ENCODE assay signal across 9 cellular contexts in genomic region chr3:126082334-126083137, GRCh38. TPM values are rescaled to one million over a fixed set of nuclear protein-coding genes. Genes with fewer than 3 reads are reported as not detected.
DNase-seq lines count a peak whose midpoint lies in the region; ATAC-seq and TF ChIP-seq lines count a peak whose summit lies in the region.
"Had no signal": no experiment of that assay in that cellular context is flagged by ENCODE, and none has a peak within 500 bp of the region (broad histone marks: within the 10 kb centered on the region; RNA-seq: fewer than 3 reads in every experiment).

No MANE protein-coding gene starts in this region.

- POLR2A ChIA-PET in activated CD4-positive, alpha-beta T cell treated with anti-CD3 and anti-CD28 coated beads for 36 hours (lab: Charles Lee): no interaction called here

- TF ChIP-seq CTCF in WERI-Rb-1 (IDR thresholded peaks at IDR 0.05; ENCODE audit: low read depth, low read length) (no peak), gastroesophageal sphincter (IDR thresholded peaks at IDR 0.05) (no peak)

- no peaks in the 10 kb centered on the region for H3K27me3 Mint-ChIP-seq in activated CD4-positive, alpha-beta T cell treated with anti-CD3 and anti-CD28 coated beads for 36 hours

- no peak overlapping the region for H3K27ac ChIP-seq in WERI-Rb-1
- peak overlapping the region in 3 of 4 donors; percentile 90 to 95 (median 90) for H3K27ac ChIP-seq in gastroesophageal sphincter
- H3K27ac ChIP-seq in stomach smooth muscle (ENCODE audit: low read length): no peak overlapping the region

- H3K9me3 ChIP-seq in WERI-Rb-1 (ENCODE audit: severe bottlenecking): no peaks in the 10 kb centered on the region
- H3K9me3 ChIP-seq in gastroesophageal sphincter: no peaks in the 10 kb centered on the region
- H3K9me3 ChIP-seq in stomach smooth muscle (ENCODE audit: control insufficient read depth in 2 of 2, low read length in 2 of 2): no peaks in the 10 kb centered on the region

- H3K4me1 Mint-ChIP-seq in activated CD4-positive, alpha-beta T cell treated with anti-CD3 and anti-CD28 coated beads for 36 hours: peaks cover 24% of the 10 kb centered on the region

- no peak for TF ChIP-seq EP300 in gastroesophageal sphincter (IDR thresholded peaks at IDR 0.05)

- peaks cover 5% of the 10 kb centered on the region for H3K36me3 Mint-ChIP-seq in activated CD4-positive, alpha-beta T cell treated with anti-CD3 and anti-CD28 coated beads for 36 hours (ENCODE audit: low read depth)

- H3K36me3 ChIP-seq in WERI-Rb-1 (no peaks in the 10 kb centered on the region; the same call in 1 of the 2 replicates), gastroesophageal sphincter (peaks cover 0 to 10% of the 10 kb centered on the region in 2 donors), stomach smooth muscle (ENCODE audit: control insufficient read depth in 2 of 2, insufficient read depth in 2 of 2, low read length in 2 of 2) (no peaks in the 10 kb centered on the region)

- no peak for TF ChIP-seq POLR2A in gastroesophageal sphincter (IDR thresholded peaks at IDR 0.05)

- peak overlapping the region; percentile 92 for H3K4me3 Mint-ChIP-seq in activated CD4-positive, alpha-beta T cell treated with anti-CD3 and anti-CD28 coated beads for 36 hours

- WGBS in gastroesophageal sphincter (ENCODE audit: low coverage in 1 of 2), 2 donors: 100% methylated on average over 2 of the region's 15 CpGs; no CpG with 5 or more reads in 1 of the 2 donors

- intact Hi-C loops in activated CD4-positive, alpha-beta T cell treated with anti-CD3 and anti-CD28 coated beads for 36 hours (cut with DNase I, micrococcal nuclease): loop anchor here (5.0 to 10.0 kb wide), 5 partner anchors 90 to 1025 kb away; partner anchors contain the start of genes HEG1 (in 1 of the 2), OSBPL11 (in 1 of the 2) and ZXDC (in 1 of the 2)
- intact Hi-C loops in sciatic nerve (cut with DNase I): no loop called here

- peaks cover 0 to 26% (median 4%) of the 10 kb centered on the region in 3 donors for H3K4me1 ChIP-seq in gastroesophageal sphincter
- H3K4me1 ChIP-seq in stomach smooth muscle (ENCODE audit: control insufficient read depth, insufficient read depth, low read length): peaks cover 11% of the 10 kb centered on the region

- H3K27me3 ChIP-seq in WERI-Rb-1 (ENCODE audit: insufficient read depth, low read depth, severe bottlenecking): no peaks in the 10 kb centered on the region
- H3K27me3 ChIP-seq in gastroesophageal sphincter: no peaks in the 10 kb centered on the region
- H3K27me3 ChIP-seq in stomach smooth muscle (ENCODE audit: control insufficient read depth in 1 of 2, insufficient read depth in 2 of 2, low read length in 2 of 2): no peaks in the 10 kb centered on the region

- CTCF ChIA-PET in activated CD4-positive, alpha-beta T cell treated with anti-CD3 and anti-CD28 coated beads for 36 hours (lab: Charles Lee): interaction anchor here (0.8 kb wide), 1 partner anchor 88 kb away, joined by 4 read pairs; no protein-coding TSS in a partner anchor

- peaks cover 2% of the 10 kb centered on the region for H3K9me3 Mint-ChIP-seq in activated CD4-positive, alpha-beta T cell treated with anti-CD3 and anti-CD28 coated beads for 36 hours (ENCODE audit: low read depth)

- H3K4me3 ChIP-seq in WERI-Rb-1 (ENCODE audit: low read depth, low read length) (peak overlapping the region; percentile 78), gastroesophageal sphincter (peak overlapping the region in 1 of 2 donors; percentile 95), stomach smooth muscle (ENCODE audit: low read length in 2 of 2) (peak overlapping the region; percentile 59 to 78)

- peak overlapping the region in 1 of 2 donors; percentile 80 for H3K9ac ChIP-seq in stomach smooth muscle (ENCODE audit: low read length in 2 of 2)

- ATAC-seq in activated CD4-positive, alpha-beta T cell treated with anti-CD3 and anti-CD28 coated beads for 36 hours: no peak
- ATAC-seq in gastroesophageal sphincter: no peak
- ATAC-seq in sciatic nerve: no peak

- peak overlapping the region; percentile 96 for H3K27ac Mint-ChIP-seq in activated CD4-positive, alpha-beta T cell treated with anti-CD3 and anti-CD28 coated beads for 36 hours

- DNase-seq in activated CD4-positive, alpha-beta T cell treated with anti-CD3 and anti-CD28 coated beads for 36 hours: no peak
- no peak for DNase-seq in activated CD4-positive, alpha-beta T cell treated with anti-CD3 and anti-CD28 coated beads, Interleukin-2, amount 50 U/mL, for 4 hours
- DNase-seq in WERI-Rb-1 (no peak), DMS 273 treated with DMSO at 0.1 percent for 48 hours (lab: John Stamatoyannopoulos, UW) (no peak), pons (ENCODE audit: low spot score) (no peak), sciatic nerve (ENCODE audit: low spot score) (no peak)
- DNase-seq: NCI-H1048 had no signal

RNA-seq across cellular contexts. Expression of gene SLC41A3, which starts 1.4 kb away (rescaled TPM):
- 10 to 100 TPM; 23.1 to 26.6 TPM for total RNA-seq in activated CD4-positive, alpha-beta T cell treated with anti-CD3 and anti-CD28 coated beads for 36 hours
- total RNA-seq in gastroesophageal sphincter (10 to 100 TPM; 31.0 to 62.7 (median 37.5) TPM), sciatic nerve (42.8 TPM)

Comparison
In these comparisons a context has a peak if more than half of its experiments do, and no peak if none do; other contexts are left out.
1. H3K27ac ChIP-seq: peak in gastroesophageal sphincter (3 of 4); none in WERI-Rb-1 (single experiment) and stomach smooth muscle (single experiment).